Comparison of ENCODE assay signal across 24 cellular contexts in the genomic region with DNA sequence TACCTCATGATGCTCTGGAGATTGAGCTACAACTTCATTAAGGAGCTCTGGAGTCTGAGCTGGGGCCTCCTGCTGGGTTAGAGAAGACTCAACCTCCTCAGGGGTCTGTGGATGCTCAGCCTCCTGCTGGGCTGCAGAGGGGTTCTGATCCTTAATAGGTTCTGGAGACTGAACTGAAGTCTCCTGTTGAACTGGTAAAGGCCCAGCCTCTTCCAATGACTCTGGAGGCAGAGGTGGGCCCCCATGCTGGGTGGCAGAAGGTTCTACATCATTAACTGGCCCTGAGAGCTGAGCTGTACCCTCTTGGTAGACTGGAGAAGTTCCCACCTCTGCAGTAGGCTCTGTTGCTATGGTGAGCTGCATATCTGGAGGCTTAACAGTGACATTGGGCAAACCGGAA.
"Had no signal": no experiment of that assay in that cellular context is flagged by ENCODE, and none has a peak within 500 bp of the region (broad histone marks: within the 10 kb centered on the region; RNA-seq: fewer than 3 reads in every experiment).

No MANE protein-coding gene starts in this region.

- H3K27ac Mint-ChIP-seq: dendritic cell treated with granulocyte-macrophage colony-stimulating factor and Interleukin-4, amounts not matched to agents 40 ng/mL and 50 ng/mL, for 4 days; effector memory CD8-positive, alpha-beta T cell; endodermal cell; immature natural killer cell; naive thymus-derived CD4-positive, alpha-beta T cell had no signal

- H3K4me3 ChIP-seq: colonic mucosa, esophagus squamous epithelium, gastrocnemius medialis, hepatocyte, left lung, lower lobe of right lung had no signal

- DNase-seq: colonic mucosa; cortex of kidney; effector CD8-positive, alpha-beta T cell; effector memory CD8-positive, alpha-beta T cell; erythroblast; esophagus squamous epithelium; foreskin fibroblast; foreskin melanocyte; gastrocnemius medialis; glutamatergic neuron; head of caudate nucleus; hypothalamus; immature natural killer cell; left cardiac atrium; left lung; left ventricle myocardium superior; lower lobe of right lung; mesenchymal stem cell; midbrain; naive thymus-derived CD4-positive, alpha-beta T cell had no signal

- H3K9me3 Mint-ChIP-seq: effector memory CD8-positive, alpha-beta T cell had no signal

- H3K79me2 ChIP-seq: hepatocyte had no signal

- H3K4me2 ChIP-seq: hepatocyte had no signal

- H3K4me1 ChIP-seq: colonic mucosa, esophagus squamous epithelium, gastrocnemius medialis, left lung, lower lobe of right lung had no signal

- H3K4me3 Mint-ChIP-seq: dendritic cell treated with granulocyte-macrophage colony-stimulating factor and Interleukin-4, amounts not matched to agents 40 ng/mL and 50 ng/mL, for 4 days; effector memory CD8-positive, alpha-beta T cell; endodermal cell; immature natural killer cell; naive thymus-derived CD4-positive, alpha-beta T cell had no signal

- H3K9me3 ChIP-seq: colonic mucosa, esophagus squamous epithelium, gastrocnemius medialis, lower lobe of right lung had no signal

- H3K27ac ChIP-seq: colonic mucosa, epithelial cell of prostate, esophagus squamous epithelium, gastrocnemius medialis, hepatocyte, left lung, lower lobe of right lung had no signal

- H3K36me3 Mint-ChIP-seq: immature natural killer cell had no signal

- H2AFZ ChIP-seq: hepatocyte had no signal

- H3K36me3 ChIP-seq: colonic mucosa, esophagus squamous epithelium, gastrocnemius medialis, left lung, lower lobe of right lung had no signal

- H3K4me1 Mint-ChIP-seq: endodermal cell had no signal

- H3K27me3 ChIP-seq: colonic mucosa, gastrocnemius medialis, hepatocyte had no signal
